In the genomic region with DNA sequence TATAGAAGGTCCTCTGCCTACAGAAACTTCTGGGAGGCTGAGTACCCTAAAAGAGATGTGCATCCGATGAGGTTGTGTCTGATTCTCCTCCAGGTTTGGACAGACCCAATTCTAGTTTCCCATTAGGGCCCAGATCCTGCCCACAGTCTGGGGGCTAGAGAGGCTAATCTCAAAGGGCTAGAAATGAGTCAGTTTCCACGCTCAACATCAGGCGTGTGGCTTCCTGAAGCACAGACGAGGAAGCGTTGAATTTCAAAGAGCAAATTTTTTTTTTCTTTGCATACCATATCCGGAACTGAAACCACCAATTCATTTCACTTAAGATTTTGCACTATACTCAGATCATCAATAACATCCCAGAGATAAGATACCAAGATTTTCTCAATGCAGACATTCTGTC, we compare ENCODE assay signal across 9 cellular contexts.
A peak's percentile ranks its signal among the peaks of the same experiment; 100 is the strongest.
DNase-seq lines count a peak whose midpoint lies in the region; ATAC-seq, FAIRE-seq and TF ChIP-seq lines count a peak whose summit lies in the region.
"Had no signal": no experiment of that assay in that cellular context is flagged by ENCODE, and none has a peak within 500 bp of the region (broad histone marks: within the 10 kb centered on the region; RNA-seq: fewer than 3 reads in every experiment).

No MANE protein-coding gene starts in this region.

- H3K9me3 ChIP-seq in small intestine (ENCODE audit: control insufficient read depth, low read depth) = no peaks in the 10 kb centered on the region
- no peaks in the 10 kb centered on the region for H3K9me3 ChIP-seq in prostate gland
- H3K9me3 ChIP-seq: pancreas had no signal

- WGBS in small intestine, 3 donors = 52 to 85% (median 80%) methylated on average over 6 of the region's 6 CpGs
- 83% methylated on average over 6 of the region's 6 CpGs for WGBS in prostate gland

- DNase-seq in AML-193 (lab: John Stamatoyannopoulos, UW) (peak; percentile 38 to 49), small intestine (peak; percentile 46), prostate gland (ENCODE audit: low spot score) (no peak), kidney tubule cell (ENCODE audit: low spot score) (no peak), Calu3 (no peak)
- peak; percentile 71 for DNase-seq in activated CD8-positive, alpha-beta memory T cell treated with anti-CD3 and anti-CD28 coated beads, Interleukin-2, amount 50 U/mL, for 48 hours
- DNase-seq: pancreas had no signal

- H3K27ac ChIP-seq in small intestine (ENCODE audit: low read depth in 1 of 2, low read length in 1 of 2) (peak overlapping the region in 1 of 2 donors; percentile 41), prostate gland (no peak overlapping the region)

- BruUV-seq in Calu3 (replicated peaks; lab: Mats Ljungman, UMichigan) = no TSS peak

- H3K4me1 ChIP-seq in small intestine (ENCODE audit: control insufficient read depth in 2 of 2, insufficient read depth in 1 of 2, low read depth in 1 of 2, low read length in 1 of 2) = peaks cover 0 to 2% of the 10 kb centered on the region in 2 donors
- H3K4me1 ChIP-seq in prostate gland (replicated peaks) = no peaks in the 10 kb centered on the region

- no peaks in the 10 kb centered on the region for H3K27me3 Mint-ChIP-seq in Calu3 (ENCODE audit: unreplicated experiment)

- peaks cover 21% of the 10 kb centered on the region for H3K4me1 Mint-ChIP-seq in Calu3 (ENCODE audit: low read depth, unreplicated experiment)

- TF ChIP-seq POLR2A in prostate gland (IDR thresholded peaks at IDR 0.05) = no peak

- H3K36me3 ChIP-seq in small intestine (ENCODE audit: control insufficient read depth in 2 of 2, insufficient read depth in 2 of 2, low read length in 2 of 2) = no peaks in the 10 kb centered on the region
- H3K36me3 ChIP-seq in prostate gland = no peaks in the 10 kb centered on the region
- H3K36me3 ChIP-seq: pancreas had no signal

- no peak for FAIRE-seq in small intestine (lab: Jason Lieb, UNC)
- FAIRE-seq: pancreas had no signal

- no peak overlapping the region for H3K27ac Mint-ChIP-seq in Calu3 (ENCODE audit: unreplicated experiment)

- intact Hi-C loops in prostate gland (cut with DNase I) = loop anchor here (5.0 kb wide), 1 partner anchor 177 kb away; no protein-coding TSS in a partner anchor
- intact Hi-C loops in Calu3 (cut with micrococcal nuclease; ENCODE audit: unreplicated experiment) = no loop called here

- H3K4me3 Mint-ChIP-seq in Calu3 (ENCODE audit: low read depth, unreplicated experiment) = no peak overlapping the region

- CTCF ChIA-PET in Calu3 (lab: Charles Lee) = no interaction called here

- H3K4me3 ChIP-seq in small intestine (ENCODE audit: low read depth in 1 of 2, low read length in 2 of 2) (no peak overlapping the region), prostate gland (no peak overlapping the region)
- H3K4me3 ChIP-seq: pancreas had no signal

- TF ChIP-seq CTCF in prostate gland (IDR thresholded peaks at IDR 0.05) (no peak), Calu3 (IDR thresholded peaks at IDR 0.05; ENCODE audit: unreplicated experiment) (no peak)

- H3K36me3 Mint-ChIP-seq in Calu3 (ENCODE audit: insufficient read depth, unreplicated experiment) = no peaks in the 10 kb centered on the region

- peaks cover 3% of the 10 kb centered on the region for H3K9me3 Mint-ChIP-seq in Calu3 (ENCODE audit: low read depth, unreplicated experiment)

- no peaks in the 10 kb centered on the region for H3K27me3 ChIP-seq in small intestine (ENCODE audit: control insufficient read depth in 2 of 2, insufficient read depth in 2 of 2, low read length in 2 of 2)
- H3K27me3 ChIP-seq in prostate gland (replicated peaks; ENCODE audit: insufficient read depth) = no peaks in the 10 kb centered on the region
- H3K27me3 ChIP-seq: pancreas had no signal

- ATAC-seq in GM21360 (IDR thresholded peaks at IDR 0.05; ENCODE audit: unreplicated experiment) (peak; percentile 94), HG03575 (IDR thresholded peaks at IDR 0.05; ENCODE audit: extremely low read depth, insufficient number of reproducible peaks, low FRiP score, unreplicated experiment) (peak; percentile 94)

Comparison
In these comparisons a context has a peak if more than half of its experiments do, and no peak if none do; other contexts are left out.
1. DNase-seq: peak in AML-193 (2 of 2), activated CD8-positive, alpha-beta memory T cell treated with anti-CD3 and anti-CD28 coated beads, Interleukin-2, amount 50 U/mL, for 48 hours (single experiment) and small intestine (single experiment); none in prostate gland (single experiment), kidney tubule cell (single experiment) and Calu3 (single experiment).